ENCODE assay signal across 8 cellular contexts in genomic region chr3:72445827-72446405, GRCh38. TPM values are rescaled to one million over a fixed set of nuclear protein-coding genes. Genes with fewer than 3 reads are reported as not detected.
DNase-seq lines count a peak whose midpoint lies in the region; ATAC-seq, FAIRE-seq and TF ChIP-seq lines count a peak whose summit lies in the region.

No MANE protein-coding gene starts in this region.

- peaks cover 58% of the 10 kb centered on the region for H3K4me1 Mint-ChIP-seq in activated naive CD4-positive, alpha-beta T cell treated with anti-CD3 and anti-CD28 coated beads, Interleukin-2, amount 10 ng/mL, durations not matched to agents 7 days and 5 days
- peaks cover 24% of the 10 kb centered on the region for H3K4me1 Mint-ChIP-seq in astrocyte (ENCODE audit: low read depth, unreplicated experiment)

- H3K4me1 ChIP-seq in astrocyte (ENCODE audit: insufficient read depth, low read length), result peaks cover 13% of the 10 kb centered on the region
- peaks cover 32% of the 10 kb centered on the region for H3K4me1 ChIP-seq in lower lobe of right lung
- peaks cover 30% of the 10 kb centered on the region for H3K4me1 ChIP-seq in upper lobe of right lung

- CTCF ChIA-PET in activated naive CD4-positive, alpha-beta T cell treated with anti-CD3 and anti-CD28 coated beads, Interleukin-2, amount 10 ng/mL, durations not matched to agents 7 days and 5 days (lab: Charles Lee), result no interaction called here

- H3K9me3 ChIP-seq in astrocyte (ENCODE audit: insufficient read depth, low read depth, low read length) (no peaks in the 10 kb centered on the region), lower lobe of right lung (no peaks in the 10 kb centered on the region), upper lobe of right lung (no peaks in the 10 kb centered on the region)

- no peak for DNase-seq in activated naive CD4-positive, alpha-beta T cell treated with anti-CD3 and anti-CD28 coated beads, Interleukin-2, amount 10 ng/mL, durations not matched to agents 7 days and 5 days
- no peak for DNase-seq in activated naive CD4-positive, alpha-beta T cell treated with Interleukin-2 at 50 U/mL for 16 hours
- DNase-seq in astrocyte (ENCODE audit: low read depth), result no peak
- DNase-seq in lower lobe of right lung, result no peak
- DNase-seq in upper lobe of right lung, result no peak
- no peak for DNase-seq in NCI-H1930 (lab: John Stamatoyannopoulos, UW)

- H3K27me3 Mint-ChIP-seq in activated naive CD4-positive, alpha-beta T cell treated with anti-CD3 and anti-CD28 coated beads, Interleukin-2, amount 10 ng/mL, durations not matched to agents 7 days and 5 days, result peaks cover 25% of the 10 kb centered on the region
- H3K27me3 Mint-ChIP-seq in astrocyte (ENCODE audit: low read depth, unreplicated experiment), result peaks cover 4% of the 10 kb centered on the region

- H3K27ac Mint-ChIP-seq in activated naive CD4-positive, alpha-beta T cell treated with anti-CD3 and anti-CD28 coated beads, Interleukin-2, amount 10 ng/mL, durations not matched to agents 7 days and 5 days, result peak overlapping the region; percentile 99
- peak overlapping the region; percentile 95 for H3K27ac Mint-ChIP-seq in astrocyte (ENCODE audit: unreplicated experiment)

- H2AFZ ChIP-seq in astrocyte (ENCODE audit: low read depth, low read length), result no peak overlapping the region

- peaks cover 58% of the 10 kb centered on the region for H3K79me2 ChIP-seq in astrocyte (ENCODE audit: insufficient read depth, low read length)

- no peak for ATAC-seq in lower lobe of right lung
- no peak for ATAC-seq in upper lobe of right lung
- no peak for ATAC-seq in GM21360 (IDR thresholded peaks at IDR 0.05; ENCODE audit: unreplicated experiment)
- no peak for ATAC-seq in HG02678 (IDR thresholded peaks at IDR 0.05; ENCODE audit: unreplicated experiment)

- H3K36me3 Mint-ChIP-seq in activated naive CD4-positive, alpha-beta T cell treated with anti-CD3 and anti-CD28 coated beads, Interleukin-2, amount 10 ng/mL, durations not matched to agents 7 days and 5 days, result peaks cover 38% of the 10 kb centered on the region
- H3K36me3 Mint-ChIP-seq in astrocyte (ENCODE audit: low read depth, unreplicated experiment), result no peaks in the 10 kb centered on the region

- intact Hi-C loops in lower lobe of right lung (cut with DNase I), result no loop called here
- intact Hi-C loops in upper lobe of right lung (cut with DNase I), result no loop called here

- H4K20me1 ChIP-seq in astrocyte (ENCODE audit: insufficient read depth, low read length), result peaks cover 57% of the 10 kb centered on the region

- peaks cover 5% of the 10 kb centered on the region for H3K27me3 ChIP-seq in astrocyte (ENCODE audit: insufficient read depth, low read length)
- H3K27me3 ChIP-seq in lower lobe of right lung (ENCODE audit: low read depth), result no peaks in the 10 kb centered on the region
- no peaks in the 10 kb centered on the region for H3K27me3 ChIP-seq in upper lobe of right lung

- no peak for FAIRE-seq in astrocyte (lab: Jason Lieb, UNC)

- H3K4me3 ChIP-seq in astrocyte (ENCODE audit: insufficient read depth, low read depth, low read length) (peak overlapping the region; percentile 89), lower lobe of right lung (peak overlapping the region; percentile 68), upper lobe of right lung (peak overlapping the region; percentile 79)

- H3K27ac ChIP-seq in astrocyte (ENCODE audit: low read depth, low read length), result peak overlapping the region; percentile 78
- peak overlapping the region; percentile 87 for H3K27ac ChIP-seq in lower lobe of right lung
- H3K27ac ChIP-seq in upper lobe of right lung, result peak overlapping the region; percentile 90

- H3K9ac ChIP-seq in astrocyte (ENCODE audit: low read length), result peak overlapping the region; percentile 94

- H3K36me3 ChIP-seq in astrocyte (ENCODE audit: insufficient read depth, low read length) (no peaks in the 10 kb centered on the region), lower lobe of right lung (no peaks in the 10 kb centered on the region), upper lobe of right lung (no peaks in the 10 kb centered on the region)

- H3K4me3 Mint-ChIP-seq in activated naive CD4-positive, alpha-beta T cell treated with anti-CD3 and anti-CD28 coated beads, Interleukin-2, amount 10 ng/mL, durations not matched to agents 7 days and 5 days, result peak overlapping the region; percentile 100
- H3K4me3 Mint-ChIP-seq in astrocyte (ENCODE audit: unreplicated experiment), result peak overlapping the region; percentile 94

- no peak for TF ChIP-seq CTCF in astrocyte (IDR thresholded peaks at IDR 0.05; ENCODE audit: insufficient read depth, low read depth, low read length)
- no peak for TF ChIP-seq CTCF in lower lobe of right lung (IDR thresholded peaks at IDR 0.05)
- TF ChIP-seq CTCF in upper lobe of right lung (IDR thresholded peaks at IDR 0.05), result no peak

- H3K4me2 ChIP-seq in astrocyte (ENCODE audit: low read length), result peak overlapping the region; percentile 95

- no peaks in the 10 kb centered on the region for H3K9me3 Mint-ChIP-seq in activated naive CD4-positive, alpha-beta T cell treated with anti-CD3 and anti-CD28 coated beads, Interleukin-2, amount 10 ng/mL, durations not matched to agents 7 days and 5 days
- H3K9me3 Mint-ChIP-seq in astrocyte (ENCODE audit: unreplicated experiment), result peaks cover 3% of the 10 kb centered on the region

RNA-seq across cellular contexts. Expression of gene RYBP, which starts 0.5 kb away (rescaled TPM):
- 24.4 and 24.9 TPM in 2 replicates for total RNA-seq in astrocyte
- 19.7 TPM for total RNA-seq in lower lobe of right lung
- total RNA-seq in upper lobe of right lung, result 22.5 TPM
